ENCODE assay signal across 22 cellular contexts in the genomic region with DNA sequence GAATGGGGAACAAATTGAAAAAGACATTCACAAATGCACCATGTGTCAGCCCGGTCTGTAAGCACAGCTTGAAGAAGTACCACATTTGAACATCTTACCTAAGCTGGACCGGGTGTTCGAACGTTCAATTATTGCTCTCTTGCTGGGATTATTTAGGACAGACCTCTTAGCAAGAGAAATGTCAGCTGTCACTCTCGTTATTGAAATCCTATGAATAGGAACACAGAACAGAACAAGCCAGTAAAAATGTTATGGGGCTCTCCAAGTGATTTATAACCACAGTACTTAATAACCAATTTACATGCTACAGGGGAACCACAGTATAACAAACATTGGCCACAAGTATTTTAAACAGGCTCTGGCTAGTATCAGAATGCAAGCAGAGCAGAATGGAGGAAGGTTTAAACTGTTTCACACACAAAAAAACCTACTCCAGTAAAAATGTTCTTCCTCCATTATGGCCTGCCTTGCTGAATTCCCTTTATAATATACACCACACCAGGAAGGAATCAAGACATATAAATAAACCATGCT. TPM values are rescaled to one million over a fixed set of nuclear protein-coding genes. Genes with fewer than 3 reads are reported as not detected.
DNase-seq lines count a peak whose midpoint lies in the region; ATAC-seq and TF ChIP-seq lines count a peak whose summit lies in the region.
"Had no signal": no experiment of that assay in that cellular context is flagged by ENCODE, and none has a peak within 500 bp of the region (broad histone marks: within the 10 kb centered on the region; RNA-seq: fewer than 3 reads in every experiment).

No MANE protein-coding gene starts in this region.

- H3K4me3 ChIP-seq in SK-N-SH (ENCODE audit: low read depth in 2 of 2, low read length in 1 of 2) (no peak overlapping the region), endodermal cell (ENCODE audit: low read length) (no peak overlapping the region), thyroid gland (replicated peaks in 1 of 3) (no peak overlapping the region)
- no peak overlapping the region for H3K4me3 ChIP-seq in naive thymus-derived CD4-positive, alpha-beta T cell (ENCODE audit: low read length)
- H3K4me3 ChIP-seq: lower lobe of right lung, skin epidermis had no signal

- TF ChIP-seq CTCF in SK-N-SH (IDR thresholded peaks at IDR 0.05) (no peak), endodermal cell (conservative IDR thresholded peaks at IDR 0.05) (no peak), thyroid gland (IDR thresholded peaks at IDR 0.05) (no peak)

- H3K27ac Mint-ChIP-seq in endodermal cell, result peak overlapping the region; percentile 7
- no peak overlapping the region for H3K27ac Mint-ChIP-seq in naive thymus-derived CD4-positive, alpha-beta T cell
- H3K27ac Mint-ChIP-seq: activated CD4-positive, alpha-beta T cell treated with anti-CD3 and anti-CD28 coated beads, Interleukin-2, amount 10 ng/mL, durations not matched to agents 24 days and 14 days; activated CD8-positive, alpha-beta memory T cell treated with anti-CD3 and anti-CD28 coated beads, Interleukin-2, amount 10 ng/mL, durations not matched to agents 7 days and 5 days; IgD-negative memory B cell had no signal

- no peak overlapping the region for H2AFZ ChIP-seq in SK-N-SH (ENCODE audit: low read depth)

- H3K4me1 ChIP-seq in SK-N-SH (ENCODE audit: control insufficient read depth in 1 of 2, insufficient read depth in 2 of 2, low read depth in 1 of 2, low read length in 1 of 2) (no peaks in the 10 kb centered on the region), endodermal cell (ENCODE audit: control insufficient read depth, insufficient read depth, low read length) (peaks cover 16% of the 10 kb centered on the region), thyroid gland (peaks cover 9 to 21% of the 10 kb centered on the region in 2 donors)
- no peaks in the 10 kb centered on the region for H3K4me1 ChIP-seq in naive thymus-derived CD4-positive, alpha-beta T cell (ENCODE audit: control insufficient read depth in 2 of 2, insufficient read depth in 2 of 2, low read length in 2 of 2)
- H3K4me1 ChIP-seq: BE2C, lower lobe of right lung had no signal

- no peaks in the 10 kb centered on the region for H3K9me2 ChIP-seq in SK-N-SH

- no peak for TF ChIP-seq RAD21 in SK-N-SH (IDR thresholded peaks at IDR 0.05; ENCODE audit: low read length)

- peaks cover 20% of the 10 kb centered on the region for H3K4me1 Mint-ChIP-seq in endodermal cell
- H3K4me1 Mint-ChIP-seq in naive thymus-derived CD4-positive, alpha-beta T cell, result no peaks in the 10 kb centered on the region
- H3K4me1 Mint-ChIP-seq: activated CD4-positive, alpha-beta T cell treated with anti-CD3 and anti-CD28 coated beads, Interleukin-2, amount 10 ng/mL, durations not matched to agents 24 days and 14 days; activated CD8-positive, alpha-beta memory T cell treated with anti-CD3 and anti-CD28 coated beads, Interleukin-2, amount 10 ng/mL, durations not matched to agents 7 days and 5 days had no signal

- no peak overlapping the region for H3K27ac ChIP-seq in SK-N-SH (ENCODE audit: low read depth in 2 of 2, low read length in 1 of 2)
- no peak overlapping the region for H3K27ac ChIP-seq in endodermal cell (ENCODE audit: low read depth, low read length)
- peak overlapping the region; percentile 22 to 34 (median 28) for H3K27ac ChIP-seq in thyroid gland
- H3K27ac ChIP-seq in naive thymus-derived CD4-positive, alpha-beta T cell (ENCODE audit: low read depth, low read length), result no peak overlapping the region
- H3K27ac ChIP-seq: lower lobe of right lung, skin epidermis, VCaP had no signal

- no peaks in the 10 kb centered on the region for H3K9me3 ChIP-seq in SK-N-SH
- H3K9me3 ChIP-seq in endodermal cell (ENCODE audit: control insufficient read depth, low read length), result no peaks in the 10 kb centered on the region
- no peaks in the 10 kb centered on the region for H3K9me3 ChIP-seq in thyroid gland
- H3K9me3 ChIP-seq in naive thymus-derived CD4-positive, alpha-beta T cell (ENCODE audit: control insufficient read depth in 2 of 3, low read length in 3 of 3), result no peaks in the 10 kb centered on the region
- H3K9me3 ChIP-seq: BE2C, lower lobe of right lung had no signal

- DNase-seq in SK-N-SH (no peak), NCI-H1417 (lab: John Stamatoyannopoulos, UW) (peak in 2 of 3 experiments; percentile 38 to 84), endodermal cell (no peak), thyroid gland (no peak), DMS114 treated with DMSO at 0.1 percent for 48 hours (lab: John Stamatoyannopoulos, UW; ENCODE audit: unreplicated experiment) (no peak)
- no peak for DNase-seq in activated T-cell treated with anti-CD3 and anti-CD28 coated beads, Interleukin-2, amount 50 U/mL, for 48 hours
- no peak for DNase-seq in naive thymus-derived CD4-positive, alpha-beta T cell
- DNase-seq: activated CD4-positive, alpha-beta T cell treated with anti-CD3 and anti-CD28 coated beads, Interleukin-2, amount 10 ng/mL, durations not matched to agents 24 days and 14 days; activated CD8-positive, alpha-beta memory T cell treated with anti-CD3 and anti-CD28 coated beads, Interleukin-2, amount 10 ng/mL, durations not matched to agents 7 days and 5 days; activated naive CD4-positive, alpha-beta T cell treated with anti-CD3 and anti-CD28 coated beads, Interleukin-2, amount 50 U/mL, for 16 hours; BE2C; central memory CD4-positive, alpha-beta T cell; COR-L47; dermis blood vessel endothelial cell; kidney; lower lobe of right lung; stimulated activated CD4-positive, alpha-beta T cell treated with anti-CD3 and anti-CD28 coated beads, Interleukin-2, amount 100 ng/mL, for 24 hours had no signal

- H4K20me1 ChIP-seq in SK-N-SH (ENCODE audit: insufficient read depth), result no peaks in the 10 kb centered on the region

- H3K9me3 Mint-ChIP-seq in endodermal cell, result no peaks in the 10 kb centered on the region
- no peaks in the 10 kb centered on the region for H3K9me3 Mint-ChIP-seq in naive thymus-derived CD4-positive, alpha-beta T cell
- H3K9me3 Mint-ChIP-seq: activated CD4-positive, alpha-beta T cell treated with anti-CD3 and anti-CD28 coated beads, Interleukin-2, amount 10 ng/mL, durations not matched to agents 24 days and 14 days; IgD-negative memory B cell had no signal

- TF ChIP-seq EP300 in SK-N-SH (IDR thresholded peaks at IDR 0.05; ENCODE audit: borderline replicate concordance in 1 of 2, low read depth in 1 of 2, low read length in 1 of 2), result no peak

- H3K36me3 ChIP-seq in SK-N-SH (replicated peaks in 1 of 2; ENCODE audit: control insufficient read depth in 1 of 2, insufficient read depth in 2 of 2, low read length in 1 of 2) (no peaks in the 10 kb centered on the region), endodermal cell (ENCODE audit: control insufficient read depth, insufficient read depth, low read length) (no peaks in the 10 kb centered on the region), thyroid gland (no peaks in the 10 kb centered on the region)
- H3K36me3 ChIP-seq in naive thymus-derived CD4-positive, alpha-beta T cell (ENCODE audit: control insufficient read depth in 2 of 3, insufficient read depth in 3 of 3, low read length in 3 of 3), result no peaks in the 10 kb centered on the region
- H3K36me3 ChIP-seq: BE2C, lower lobe of right lung had no signal

- POLR2A ChIA-PET in SK-N-SH (lab: Yijun Ruan, JAX), result no interaction called here
- POLR2A ChIA-PET in naive thymus-derived CD4-positive, alpha-beta T cell (lab: Charles Lee), result no interaction called here

- H3K79me2 ChIP-seq in SK-N-SH (ENCODE audit: insufficient read depth), result no peaks in the 10 kb centered on the region

- H3K27me3 ChIP-seq in SK-N-SH (ENCODE audit: insufficient read depth) (no peaks in the 10 kb centered on the region), endodermal cell (ENCODE audit: control insufficient read depth, insufficient read depth, low read length, poor library complexity, severe bottlenecking) (no peaks in the 10 kb centered on the region), thyroid gland (no peaks in the 10 kb centered on the region)
- H3K27me3 ChIP-seq in naive thymus-derived CD4-positive, alpha-beta T cell (ENCODE audit: control insufficient read depth in 2 of 2, insufficient read depth in 2 of 2, low read length in 2 of 2), result no peaks in the 10 kb centered on the region
- H3K27me3 ChIP-seq: BE2C had no signal

- intact Hi-C loops in thyroid gland (cut with DNase I), result no loop called here
- intact Hi-C loops in naive thymus-derived CD4-positive, alpha-beta T cell (cut with micrococcal nuclease), result no loop called here

- no peaks in the 10 kb centered on the region for H3K27me3 Mint-ChIP-seq in endodermal cell (ENCODE audit: insufficient read depth)
- H3K27me3 Mint-ChIP-seq in naive thymus-derived CD4-positive, alpha-beta T cell, result peaks cover 0 to 10% (median 7%) of the 10 kb centered on the region in 5 donors

- H3K9ac ChIP-seq in SK-N-SH (no peak overlapping the region), endodermal cell (ENCODE audit: extremely low read depth, low read length, poor library complexity, severe bottlenecking) (no peak overlapping the region)

- H3K4me3 Mint-ChIP-seq in endodermal cell, result no peak overlapping the region
- no peak overlapping the region for H3K4me3 Mint-ChIP-seq in naive thymus-derived CD4-positive, alpha-beta T cell
- H3K4me3 Mint-ChIP-seq: activated CD4-positive, alpha-beta T cell treated with anti-CD3 and anti-CD28 coated beads, Interleukin-2, amount 10 ng/mL, durations not matched to agents 24 days and 14 days; activated CD8-positive, alpha-beta memory T cell treated with anti-CD3 and anti-CD28 coated beads, Interleukin-2, amount 10 ng/mL, durations not matched to agents 7 days and 5 days; IgD-negative memory B cell had no signal

- 79% methylated on average over 5 of the region's 5 CpGs for WGBS in SK-N-SH (ENCODE audit: low lambda C conversion rate)
- 94 to 97% methylated on average over 4 to 5 of the region's 5 CpGs for WGBS in endodermal cell (ENCODE audit: insufficient coverage in 1 of 2, insufficient read length in 1 of 2), 2 experiments
- WGBS in thyroid gland, 2 donors, result 91 to 94% methylated on average over 5 of the region's 5 CpGs

- ATAC-seq in SK-N-SH treated with all-trans-retinoic acid at 6 μM for 48 hours, result peak; percentile 73
- ATAC-seq in naive thymus-derived CD4-positive, alpha-beta T cell, result no peak
- ATAC-seq: activated CD8-positive, alpha-beta memory T cell treated with anti-CD3 and anti-CD28 coated beads, Interleukin-2, amount 10 ng/mL, durations not matched to agents 7 days and 5 days; HCT116; lower lobe of right lung had no signal

- no peak overlapping the region for H3K4me2 ChIP-seq in SK-N-SH

- no peak for TF ChIP-seq POLR2A in thyroid gland (IDR thresholded peaks at IDR 0.05)

- CTCF ChIA-PET in SK-N-SH (lab: Yijun Ruan, JAX), result interaction anchor here (0.7 to 1.6 kb wide), 2 partner anchors 11 to 54 kb away, joined by 3 to 4 read pairs; no protein-coding TSS in a partner anchor
- CTCF ChIA-PET in naive thymus-derived CD4-positive, alpha-beta T cell (lab: Charles Lee), result interaction anchor here (0.5 kb wide), 1 partner anchor 75 kb away, joined by 4 read pairs; no protein-coding TSS in a partner anchor

- H3F3A ChIP-seq in SK-N-SH (replicated peaks; ENCODE audit: insufficient read depth), result no peaks in the 10 kb centered on the region

- no peaks in the 10 kb centered on the region for H3K36me3 Mint-ChIP-seq in endodermal cell (ENCODE audit: low read depth)
- H3K36me3 Mint-ChIP-seq in naive thymus-derived CD4-positive, alpha-beta T cell, result no peaks in the 10 kb centered on the region
- H3K36me3 Mint-ChIP-seq: activated CD8-positive, alpha-beta memory T cell treated with anti-CD3 and anti-CD28 coated beads, Interleukin-2, amount 10 ng/mL, durations not matched to agents 7 days and 5 days; IgD-negative memory B cell had no signal

RNA-seq across cellular contexts. Expression of a gene that starts 32.5 kb away (rescaled TPM):
- polyA plus RNA-seq in SK-N-SH (2012; rRNA removed), result 8.2 and 8.4 TPM in 2 replicates
- polyA plus RNA-seq in SK-N-SH (2012; cell fraction: cytosol; rRNA removed), result 14.0 and 22.6 TPM in 2 replicates
- 3.0 and 5.6 TPM in 2 replicates for polyA plus RNA-seq in SK-N-SH (2012; cell fraction: nucleus; rRNA removed)
- total RNA-seq in endodermal cell (10 to 100 TPM; 72.2 to 77.1 TPM), thyroid gland (10 to 100 TPM; 64.4 to 79.4 (median 71.0) TPM)
- polyA plus RNA-seq in endodermal cell (2013, experiment 1 of 2), result 37.0 TPM
- polyA plus RNA-seq in endodermal cell (2013, experiment 2 of 2), result 40.2 TPM
- 10 to 100 TPM; 25.8 to 43.3 (median 32.3) TPM for total RNA-seq in naive thymus-derived CD4-positive, alpha-beta T cell
- polyA plus RNA-seq in naive thymus-derived CD4-positive, alpha-beta T cell, result 10 to 100 TPM; 52.4 to 68.3 TPM

Comparison
In these comparisons a context has a peak if more than half of its experiments do, and no peak if none do; other contexts are left out.
1. DNase-seq: peak in NCI-H1417 (2 of 3); none in SK-N-SH (single experiment), endodermal cell (single experiment), thyroid gland (0 of 2), DMS114 treated with DMSO at 0.1 percent for 48 hours (single experiment), activated T-cell treated with anti-CD3 and anti-CD28 coated beads, Interleukin-2, amount 50 U/mL, for 48 hours (0 of 2) and naive thymus-derived CD4-positive, alpha-beta T cell (0 of 9).
2. H3K27ac ChIP-seq: peak in thyroid gland (3 of 3); none in SK-N-SH (0 of 2), endodermal cell (single experiment) and naive thymus-derived CD4-positive, alpha-beta T cell (single experiment).